9 cellular contexts compared by ENCODE assay signal in the genomic region with DNA sequence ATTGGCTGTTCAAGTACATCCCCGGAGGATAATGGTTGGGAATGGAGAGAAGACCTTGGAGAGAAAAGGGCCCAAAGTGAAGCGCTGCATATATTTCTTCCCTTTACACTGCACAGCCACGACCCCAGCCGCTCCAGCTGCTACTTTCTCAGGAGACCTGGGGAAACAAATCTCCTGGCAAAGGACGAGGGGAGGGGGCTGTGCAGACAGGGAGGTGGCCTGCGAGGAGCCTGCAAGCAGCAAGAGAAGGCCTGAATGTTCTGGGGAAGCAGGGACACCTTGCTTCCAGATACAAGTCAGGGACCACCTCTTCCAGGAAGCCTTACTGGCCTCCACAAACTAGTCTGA. TPM values are rescaled to one million over a fixed set of nuclear protein-coding genes. Genes with fewer than 3 reads are reported as not detected.
DNase-seq lines count a peak whose midpoint lies in the region; ATAC-seq and TF ChIP-seq lines count a peak whose summit lies in the region.
"Had no signal": no experiment of that assay in that cellular context is flagged by ENCODE, and none has a peak within 500 bp of the region (broad histone marks: within the 10 kb centered on the region; RNA-seq: fewer than 3 reads in every experiment).

No MANE protein-coding gene starts in this region.

- intact Hi-C loops in natural killer cell (cut with micrococcal nuclease), result no loop called here

- H3K27ac ChIP-seq in esophagus (ENCODE audit: low read depth in 2 of 2, low read length in 1 of 2) (peak overlapping the region; percentile 62 to 84), neural progenitor cell (no peak overlapping the region)

- H3K36me3 ChIP-seq in esophagus (ENCODE audit: control insufficient read depth in 2 of 2, insufficient read depth in 2 of 2, low read length in 1 of 2), result no peaks in the 10 kb centered on the region
- no peaks in the 10 kb centered on the region for H3K36me3 ChIP-seq in neural progenitor cell

- peaks cover 14 to 48% of the 10 kb centered on the region in 2 donors for H3K4me1 ChIP-seq in esophagus (ENCODE audit: control insufficient read depth in 2 of 2, insufficient read depth in 2 of 2, low read length in 1 of 2)
- peaks cover 13% of the 10 kb centered on the region for H3K4me1 ChIP-seq in neural progenitor cell

- H3F3A ChIP-seq in neural progenitor cell (ENCODE audit: low read depth), result no peaks in the 10 kb centered on the region

- H3K4me3 ChIP-seq in esophagus (ENCODE audit: low read depth in 1 of 2, low read length in 2 of 2) (no peak overlapping the region), neural progenitor cell (peak overlapping the region; percentile 78)

- H3K9ac ChIP-seq in neural progenitor cell, result no peak overlapping the region

- H3K9me3 Mint-ChIP-seq in natural killer cell, result no peaks in the 10 kb centered on the region
- H3K9me3 Mint-ChIP-seq in natural killer cell treated with Interleukin-12 subunit alpha and Interleukin-12 subunit beta and Interleukin-15 and Interleukin-18, amount 100 ng/mL, for 72 hours, result no peaks in the 10 kb centered on the region
- no peaks in the 10 kb centered on the region for H3K9me3 Mint-ChIP-seq in neural progenitor cell
- H3K9me3 Mint-ChIP-seq in activated T-cell treated with anti-CD3 and anti-CD28 coated beads, Interleukin-2, amount 50 U/mL, for 72 hours, result no peaks in the 10 kb centered on the region

- DNase-seq in natural killer cell, result peak; percentile 9
- DNase-seq in natural killer cell treated with Interleukin-12 subunit alpha and Interleukin-12 subunit beta and Interleukin-15 and Interleukin-18, amount 100 ng/mL, for 72 hours (ENCODE audit: low spot score), result no peak
- DNase-seq in neural progenitor cell (ENCODE audit: low spot score), result no peak
- no peak for DNase-seq in NCI-H748 (lab: John Stamatoyannopoulos, UW; ENCODE audit: unreplicated experiment)
- no peak for DNase-seq in activated T-cell treated with anti-CD3 and anti-CD28 coated beads, Interleukin-2, amount 50 U/mL, for 72 hours
- DNase-seq: AML-193 had no signal

- H3K9me3 ChIP-seq in esophagus (ENCODE audit: control insufficient read depth in 2 of 2, insufficient read depth in 1 of 2, low read depth in 1 of 2, low read length in 1 of 2), result no peaks in the 10 kb centered on the region
- H3K9me3 ChIP-seq in neural progenitor cell (ENCODE audit: low read depth), result no peaks in the 10 kb centered on the region

- H3K4me2 ChIP-seq in neural progenitor cell, result peak overlapping the region; percentile 86

- H3K27ac Mint-ChIP-seq in natural killer cell (no peak overlapping the region), neural progenitor cell (no peak overlapping the region)
- H3K27ac Mint-ChIP-seq in natural killer cell treated with Interleukin-12 subunit alpha and Interleukin-12 subunit beta and Interleukin-15 and Interleukin-18, amount 100 ng/mL, for 72 hours, result peak overlapping the region in 1 of 2 donors; percentile 13
- H3K27ac Mint-ChIP-seq in activated T-cell treated with anti-CD3 and anti-CD28 coated beads, Interleukin-2, amount 50 U/mL, for 72 hours, result no peak overlapping the region

- no peaks in the 10 kb centered on the region for H3K27me3 ChIP-seq in esophagus (ENCODE audit: control insufficient read depth in 1 of 2, insufficient read depth in 2 of 2, low read length in 2 of 2)
- H3K27me3 ChIP-seq in neural progenitor cell, result peaks cover 19% of the 10 kb centered on the region

- H2AFZ ChIP-seq in neural progenitor cell (replicated peaks), result peak overlapping the region; percentile 98

- H4K20me1 ChIP-seq in neural progenitor cell (ENCODE audit: low read depth), result no peaks in the 10 kb centered on the region

- H3K36me3 Mint-ChIP-seq in natural killer cell, result no peaks in the 10 kb centered on the region
- no peaks in the 10 kb centered on the region for H3K36me3 Mint-ChIP-seq in natural killer cell treated with Interleukin-12 subunit alpha and Interleukin-12 subunit beta and Interleukin-15 and Interleukin-18, amount 100 ng/mL, for 72 hours
- H3K36me3 Mint-ChIP-seq in neural progenitor cell, result peaks cover 6% of the 10 kb centered on the region
- H3K36me3 Mint-ChIP-seq in activated T-cell treated with anti-CD3 and anti-CD28 coated beads, Interleukin-2, amount 50 U/mL, for 72 hours (ENCODE audit: insufficient read depth in 2 of 2), result no peaks in the 10 kb centered on the region

- WGBS in esophagus, 2 donors, result 86 to 88% methylated on average over 6 of the region's 6 CpGs

- H3K4me3 Mint-ChIP-seq in natural killer cell (no peak overlapping the region), neural progenitor cell (peak overlapping the region; percentile 82)
- no peak overlapping the region for H3K4me3 Mint-ChIP-seq in natural killer cell treated with Interleukin-12 subunit alpha and Interleukin-12 subunit beta and Interleukin-15 and Interleukin-18, amount 100 ng/mL, for 72 hours
- peak overlapping the region in 1 of 2 donors; percentile 61 for H3K4me3 Mint-ChIP-seq in activated T-cell treated with anti-CD3 and anti-CD28 coated beads, Interleukin-2, amount 50 U/mL, for 72 hours

- no peak for ATAC-seq in natural killer cell
- no peak for ATAC-seq in natural killer cell treated with Interleukin-12 subunit alpha and Interleukin-12 subunit beta and Interleukin-15 and Interleukin-18, amount 100 ng/mL, for 72 hours
- ATAC-seq in GM19035 (IDR thresholded peaks at IDR 0.05; ENCODE audit: unreplicated experiment), result no peak
- no peak for ATAC-seq in HG03039 (IDR thresholded peaks at IDR 0.05; ENCODE audit: unreplicated experiment)
- no peak for ATAC-seq in activated T-cell treated with anti-CD3 and anti-CD28 coated beads, Interleukin-2, amount 50 U/mL, for 72 hours (replicated peaks in 1 of 2)

- peaks cover 0 to 9% of the 10 kb centered on the region in 2 donors for H3K4me1 Mint-ChIP-seq in natural killer cell
- H3K4me1 Mint-ChIP-seq in natural killer cell treated with Interleukin-12 subunit alpha and Interleukin-12 subunit beta and Interleukin-15 and Interleukin-18, amount 100 ng/mL, for 72 hours (ENCODE audit: low read depth in 2 of 2), result peaks cover 0 to 5% of the 10 kb centered on the region in 2 donors
- H3K4me1 Mint-ChIP-seq in neural progenitor cell, result peaks cover 29% of the 10 kb centered on the region
- H3K4me1 Mint-ChIP-seq in activated T-cell treated with anti-CD3 and anti-CD28 coated beads, Interleukin-2, amount 50 U/mL, for 72 hours (ENCODE audit: low read depth), result peaks cover 25% of the 10 kb centered on the region

- H3K27me3 Mint-ChIP-seq in natural killer cell (ENCODE audit: low read depth in 2 of 2) (peaks cover 13 to 20% of the 10 kb centered on the region in 2 donors), neural progenitor cell (ENCODE audit: insufficient read depth, low read depth) (peaks cover 8% of the 10 kb centered on the region)
- peaks cover 11% of the 10 kb centered on the region in 2 donors for H3K27me3 Mint-ChIP-seq in natural killer cell treated with Interleukin-12 subunit alpha and Interleukin-12 subunit beta and Interleukin-15 and Interleukin-18, amount 100 ng/mL, for 72 hours
- H3K27me3 Mint-ChIP-seq in activated T-cell treated with anti-CD3 and anti-CD28 coated beads, Interleukin-2, amount 50 U/mL, for 72 hours (ENCODE audit: low read depth), result peaks cover 15% of the 10 kb centered on the region

- H3K79me2 ChIP-seq in neural progenitor cell (ENCODE audit: low read depth), result no peaks in the 10 kb centered on the region

- TF ChIP-seq CTCF in natural killer cell (IDR thresholded peaks at IDR 0.05) (no peak), neural progenitor cell (IDR thresholded peaks at IDR 0.05) (no peak)

RNA-seq across cellular contexts. Expression of gene PDLIM4, which starts 0.7 kb away (rescaled TPM):
- total RNA-seq in natural killer cell, result not detected
- not detected for total RNA-seq in natural killer cell treated with Interleukin-12 subunit alpha and Interleukin-12 subunit beta and Interleukin-15 and Interleukin-18, amount 100 ng/mL, for 72 hours
- polyA plus RNA-seq in esophagus, result 10 to 100 TPM; 33.3 to 58.9 TPM
- total RNA-seq in neural progenitor cell (ENCODE audit: low replicate concordance), result 8.3 and 10.3 TPM in 2 replicates
- 1 to 10 TPM in 1 of 2 donors, under 1 TPM in 1; 0.79 to 1.2 TPM for total RNA-seq in activated T-cell treated with anti-CD3 and anti-CD28 coated beads, Interleukin-2, amount 50 U/mL, for 72 hours

RNA-seq across cellular contexts. Expression of gene P4HA2, which starts 29.1 kb away (rescaled TPM):
- total RNA-seq in natural killer cell (under 1 TPM in 1 of 3 donors, not detected in 2; 0.20 TPM), neural progenitor cell (ENCODE audit: low replicate concordance) (12.4 and 15.9 TPM in 2 replicates)
- total RNA-seq in natural killer cell treated with Interleukin-12 subunit alpha and Interleukin-12 subunit beta and Interleukin-15 and Interleukin-18, amount 100 ng/mL, for 72 hours, result 10 to 100 TPM in 1 of 2 donors, 1 to 10 TPM in 1; 5.5 to 20.1 TPM
- 10 to 100 TPM; 11.5 to 11.9 TPM for polyA plus RNA-seq in esophagus
- total RNA-seq in activated T-cell treated with anti-CD3 and anti-CD28 coated beads, Interleukin-2, amount 50 U/mL, for 72 hours, result 1 to 10 TPM; 3.2 to 5.9 TPM

RNA-seq across cellular contexts. Expression of gene SLC22A4, which starts 37.4 kb away (rescaled TPM):
- 1 to 10 TPM in 1 of 3 donors, under 1 TPM in 2; 0.14 to 2.3 (median 0.27) TPM for total RNA-seq in natural killer cell
- total RNA-seq in natural killer cell treated with Interleukin-12 subunit alpha and Interleukin-12 subunit beta and Interleukin-15 and Interleukin-18, amount 100 ng/mL, for 72 hours, result 1 to 10 TPM in 1 of 2 donors, under 1 TPM in 1; 0.93 to 2.5 TPM
- under 1 TPM; 0.14 to 0.16 TPM for polyA plus RNA-seq in esophagus
- 0.06 and 0.09 TPM in 2 replicates for total RNA-seq in neural progenitor cell (ENCODE audit: low replicate concordance)
- 1 to 10 TPM; 1.8 to 2.9 TPM for total RNA-seq in activated T-cell treated with anti-CD3 and anti-CD28 coated beads, Interleukin-2, amount 50 U/mL, for 72 hours
